Comparison of ENCODE assay signal across 19 cellular contexts in genomic region chr15:82127581-82127980, GRCh38.
"Had no signal": no experiment of that assay in that cellular context is flagged by ENCODE, and none has a peak within 500 bp of the region (broad histone marks: within the 10 kb centered on the region; RNA-seq: fewer than 3 reads in every experiment).

No MANE protein-coding gene starts in this region.

- H3K9me3 ChIP-seq: MG63 had no signal

- H3K27me3 ChIP-seq: MG63 had no signal

- H3K4me3 ChIP-seq: MG63 had no signal

- H3K27ac ChIP-seq: HL-60 had no signal

- DNase-seq: Karpas-422, KG1, MG63, NCI-H1092 treated with DMSO at 0.1 percent for 48 hours, NCI-H1436, NCI-H187, NCI-H2029, NCI-H2081 treated with DMSO at 0.1 percent for 48 hours, NCI-H2171, NCI-H226, NCI-H446, NCI-H510A, NCI-H524 treated with DMSO at 0.1 percent for 48 hours, NCI-H69, NCI-H774, Right ventricle myocardium superior, RPMI8226, SIG-M5 had no signal
